ENCODE assay signal across 10 cellular contexts in the genomic region with DNA sequence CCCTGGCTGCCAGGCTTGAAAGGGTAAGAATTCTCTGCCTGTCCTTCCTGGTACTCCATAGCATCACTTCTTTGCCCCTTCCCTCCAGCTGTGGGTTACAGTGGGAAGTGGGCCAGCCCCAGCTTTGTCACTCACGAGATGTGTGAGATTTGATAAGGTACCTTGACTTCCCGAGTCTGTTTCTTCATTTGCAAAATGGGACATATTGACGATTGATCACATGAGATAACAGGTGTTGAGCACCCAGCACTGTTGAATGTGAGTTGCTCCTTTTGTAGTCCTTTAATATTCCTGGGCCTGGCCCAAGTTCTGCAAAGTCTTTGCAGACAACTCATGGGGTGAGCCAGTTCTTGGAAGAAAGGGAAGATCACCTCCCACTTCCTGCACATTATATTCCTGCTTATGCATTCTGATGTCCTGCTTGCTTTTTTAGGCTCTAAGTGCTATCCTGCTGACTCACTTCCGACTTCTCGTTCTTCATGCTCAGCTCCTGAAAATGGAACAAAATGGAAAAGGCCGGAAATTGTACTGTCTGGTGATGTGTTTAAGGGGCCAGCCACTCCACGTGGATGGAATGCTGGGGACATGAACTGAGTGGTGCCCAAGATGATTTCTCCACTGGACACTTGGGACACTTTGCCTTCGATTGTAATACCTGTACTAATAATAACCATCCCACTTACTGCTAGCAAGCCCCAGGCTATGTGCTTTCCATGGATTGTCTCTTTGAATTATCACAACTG. TPM values are rescaled to one million over a fixed set of nuclear protein-coding genes. Genes with fewer than 3 reads are reported as not detected.
DNase-seq lines count a peak whose midpoint lies in the region; ATAC-seq and TF ChIP-seq lines count a peak whose summit lies in the region.
"Had no signal": no experiment of that assay in that cellular context is flagged by ENCODE, and none has a peak within 500 bp of the region (broad histone marks: within the 10 kb centered on the region; RNA-seq: fewer than 3 reads in every experiment).

No MANE protein-coding gene starts in this region.

- 35% methylated on average over 8 of the region's 8 CpGs for WGBS in SK-N-SH (ENCODE audit: low lambda C conversion rate)

- no peaks in the 10 kb centered on the region for H3K9me3 ChIP-seq in SK-N-SH
- H3K9me3 ChIP-seq in gastrocnemius medialis = no peaks in the 10 kb centered on the region

- no peaks in the 10 kb centered on the region for H3K9me2 ChIP-seq in SK-N-SH

- H2AFZ ChIP-seq in SK-N-SH (ENCODE audit: low read depth) = peak overlapping the region; percentile 81

- no peaks in the 10 kb centered on the region for H3K36me3 Mint-ChIP-seq in mesothelial cell of epicardium
- H3K36me3 Mint-ChIP-seq: immature natural killer cell had no signal

- TF ChIP-seq POLR2A in gastrocnemius medialis (IDR thresholded peaks at IDR 0.05) = no peak

- no peaks in the 10 kb centered on the region for H3K9me3 Mint-ChIP-seq in mesothelial cell of epicardium

- peak overlapping the region; percentile 17 for H3K4me2 ChIP-seq in SK-N-SH

- H3K4me3 Mint-ChIP-seq in mesothelial cell of epicardium = no peak overlapping the region
- H3K4me3 Mint-ChIP-seq: activated CD4-positive, alpha-beta T cell treated with anti-CD3 and anti-CD28 coated beads for 36 hours; immature natural killer cell had no signal

- intact Hi-C loops in gastrocnemius medialis (cut with DNase I; ENCODE audit: low total_unique reads) = no loop called here

- H3K4me3 ChIP-seq in SK-N-SH (ENCODE audit: low read depth in 2 of 2, low read length in 1 of 2) (no peak overlapping the region), fibroblast of pulmonary artery (replicated peaks; ENCODE audit: low read depth, low read length) (no peak overlapping the region), gastrocnemius medialis (no peak overlapping the region)

- H3K9ac ChIP-seq in SK-N-SH = peak overlapping the region; percentile 4; the same call in 1 of the 2 replicates

- in situ Hi-C loops in gastrocnemius medialis (cut with MboI; ENCODE audit: low sequenced_read_pairs in 4 of 4) = no loop called here

- H3K4me1 Mint-ChIP-seq in mesothelial cell of epicardium = no peaks in the 10 kb centered on the region

- peak; percentile 33 to 41 for ATAC-seq in gastrocnemius medialis
- no peak for ATAC-seq in HG02623 (IDR thresholded peaks at IDR 0.05; ENCODE audit: unreplicated experiment)
- ATAC-seq: activated CD4-positive, alpha-beta T cell treated with anti-CD3 and anti-CD28 coated beads for 36 hours had no signal

- H3K27me3 ChIP-seq in SK-N-SH (ENCODE audit: insufficient read depth) (no peaks in the 10 kb centered on the region), gastrocnemius medialis (no peaks in the 10 kb centered on the region)

- TF ChIP-seq EP300 in SK-N-SH (IDR thresholded peaks at IDR 0.05; ENCODE audit: borderline replicate concordance in 1 of 2, low read depth in 1 of 2, low read length in 1 of 2) = peak in 1 of 2 experiments; percentile 40; a peak in 1 of 4 replicates

- peaks cover 0 to 14% of the 10 kb centered on the region in 2 experiments; a peak in 1 of 4 replicates for H3K4me1 ChIP-seq in SK-N-SH (ENCODE audit: control insufficient read depth in 1 of 2, insufficient read depth in 2 of 2, low read depth in 1 of 2, low read length in 1 of 2)
- peaks cover 0 to 6% of the 10 kb centered on the region in 2 donors for H3K4me1 ChIP-seq in gastrocnemius medialis

- TF ChIP-seq CTCF in SK-N-SH (IDR thresholded peaks at IDR 0.05) (no peak), fibroblast of pulmonary artery (IDR thresholded peaks at IDR 0.05; ENCODE audit: low read length, missing control alignments) (no peak), gastrocnemius medialis (IDR thresholded peaks at IDR 0.05 in 4 of 5, conservative IDR thresholded peaks at IDR 0.05 in 1 of 5) (no peak), mesothelial cell of epicardium (IDR thresholded peaks at IDR 0.05; ENCODE audit: unreplicated experiment) (no peak)

- no peak overlapping the region for H3K27ac Mint-ChIP-seq in mesothelial cell of epicardium
- H3K27ac Mint-ChIP-seq: activated CD4-positive, alpha-beta T cell treated with anti-CD3 and anti-CD28 coated beads for 36 hours; immature natural killer cell had no signal

- H3K27me3 Mint-ChIP-seq in mesothelial cell of epicardium (ENCODE audit: low read depth) = peaks cover 2% of the 10 kb centered on the region
- H3K27me3 Mint-ChIP-seq: activated CD4-positive, alpha-beta T cell treated with anti-CD3 and anti-CD28 coated beads for 36 hours had no signal

- POLR2A ChIA-PET in SK-N-SH (lab: Yijun Ruan, JAX) = no interaction called here

- H4K20me1 ChIP-seq in SK-N-SH (ENCODE audit: insufficient read depth) = no peaks in the 10 kb centered on the region

- H3K79me2 ChIP-seq in SK-N-SH (ENCODE audit: insufficient read depth) = no peaks in the 10 kb centered on the region

- H3F3A ChIP-seq in SK-N-SH (replicated peaks; ENCODE audit: insufficient read depth) = peaks cover 18% of the 10 kb centered on the region

- CTCF ChIA-PET in SK-N-SH (lab: Yijun Ruan, JAX) = interaction anchor here (1.2 kb wide), 1 partner anchor 141 kb away, joined by 4 read pairs; the partner anchor contains the start of gene LYRM9

- no peak for TF ChIP-seq RAD21 in SK-N-SH (IDR thresholded peaks at IDR 0.05; ENCODE audit: low read length)

- peak; percentile 94 for DNase-seq in HCEC 1CT
- DNase-seq in SK-N-SH = no peak
- peak; percentile 97 for DNase-seq in fibroblast of pulmonary artery (ENCODE audit: low read depth)
- DNase-seq in gastrocnemius medialis = no peak
- no peak for DNase-seq in mesothelial cell of epicardium (ENCODE audit: low spot score in 2 of 2, unreplicated experiment in 2 of 2)
- DNase-seq in NCI-H446 treated with DMSO at 0.1 percent for 48 hours (lab: John Stamatoyannopoulos, UW) = no peak
- DNase-seq in stimulated activated CD4-positive, alpha-beta T cell treated with anti-CD3 and anti-CD28 coated beads, Interleukin-15, amount 100 ng/mL, for 24 hours = no peak
- DNase-seq: activated CD4-positive, alpha-beta T cell treated with anti-CD3 and anti-CD28 coated beads for 36 hours; immature natural killer cell had no signal

- H3K36me3 ChIP-seq in SK-N-SH (replicated peaks in 1 of 2; ENCODE audit: control insufficient read depth in 1 of 2, insufficient read depth in 2 of 2, low read length in 1 of 2) (no peaks in the 10 kb centered on the region), gastrocnemius medialis (no peaks in the 10 kb centered on the region)

- H3K27ac ChIP-seq in SK-N-SH (ENCODE audit: low read depth in 2 of 2, low read length in 1 of 2) (peak overlapping the region; percentile 12 to 87; a peak in 3 of 4 replicates), gastrocnemius medialis (peak overlapping the region in 2 of 4 donors; percentile 14 to 21)

TF ChIP-seq in SK-N-SH, 30 proteins besides CTCF, POLR2A, EP300 and RAD21 (continues in another document):
- TF ChIP-seq FOXJ3 (CRISPR knock-in tag; IDR thresholded peaks at IDR 0.05) (no peak), GATA2 (CRISPR knock-in tag; IDR thresholded peaks at IDR 0.05) (no peak), POLR2AphosphoS5 (IDR thresholded peaks at IDR 0.05; ENCODE audit: low read depth, low read length) (no peak), MXI1 (IDR thresholded peaks at IDR 0.05; ENCODE audit: low read depth, low read length) (no peak), RCOR1 (IDR thresholded peaks at IDR 0.05; ENCODE audit: low read length) (no peak), FOXM1 (IDR thresholded peaks at IDR 0.05; ENCODE audit: low read depth) (no peak)
- TF ChIP-seq, protein P1, sequence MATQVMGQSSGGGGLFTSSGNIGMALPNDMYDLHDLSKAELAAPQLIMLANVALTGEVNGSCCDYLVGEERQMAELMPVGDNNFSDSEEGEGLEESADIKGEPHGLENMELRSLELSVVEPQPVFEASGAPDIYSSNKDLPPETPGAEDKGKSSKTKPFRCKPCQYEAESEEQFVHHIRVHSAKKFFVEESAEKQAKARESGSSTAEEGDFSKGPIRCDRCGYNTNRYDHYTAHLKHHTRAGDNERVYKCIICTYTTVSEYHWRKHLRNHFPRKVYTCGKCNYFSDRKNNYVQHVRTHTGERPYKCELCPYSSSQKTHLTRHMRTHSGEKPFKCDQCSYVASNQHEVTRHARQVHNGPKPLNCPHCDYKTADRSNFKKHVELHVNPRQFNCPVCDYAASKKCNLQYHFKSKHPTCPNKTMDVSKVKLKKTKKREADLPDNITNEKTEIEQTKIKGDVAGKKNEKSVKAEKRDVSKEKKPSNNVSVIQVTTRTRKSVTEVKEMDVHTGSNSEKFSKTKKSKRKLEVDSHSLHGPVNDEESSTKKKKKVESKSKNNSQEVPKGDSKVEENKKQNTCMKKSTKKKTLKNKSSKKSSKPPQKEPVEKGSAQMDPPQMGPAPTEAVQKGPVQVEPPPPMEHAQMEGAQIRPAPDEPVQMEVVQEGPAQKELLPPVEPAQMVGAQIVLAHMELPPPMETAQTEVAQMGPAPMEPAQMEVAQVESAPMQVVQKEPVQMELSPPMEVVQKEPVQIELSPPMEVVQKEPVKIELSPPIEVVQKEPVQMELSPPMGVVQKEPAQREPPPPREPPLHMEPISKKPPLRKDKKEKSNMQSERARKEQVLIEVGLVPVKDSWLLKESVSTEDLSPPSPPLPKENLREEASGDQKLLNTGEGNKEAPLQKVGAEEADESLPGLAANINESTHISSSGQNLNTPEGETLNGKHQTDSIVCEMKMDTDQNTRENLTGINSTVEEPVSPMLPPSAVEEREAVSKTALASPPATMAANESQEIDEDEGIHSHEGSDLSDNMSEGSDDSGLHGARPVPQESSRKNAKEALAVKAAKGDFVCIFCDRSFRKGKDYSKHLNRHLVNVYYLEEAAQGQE (IDR thresholded peaks at IDR 0.05; ENCODE audit: low read depth, low read length) = no peak
- TF ChIP-seq, protein P2, sequence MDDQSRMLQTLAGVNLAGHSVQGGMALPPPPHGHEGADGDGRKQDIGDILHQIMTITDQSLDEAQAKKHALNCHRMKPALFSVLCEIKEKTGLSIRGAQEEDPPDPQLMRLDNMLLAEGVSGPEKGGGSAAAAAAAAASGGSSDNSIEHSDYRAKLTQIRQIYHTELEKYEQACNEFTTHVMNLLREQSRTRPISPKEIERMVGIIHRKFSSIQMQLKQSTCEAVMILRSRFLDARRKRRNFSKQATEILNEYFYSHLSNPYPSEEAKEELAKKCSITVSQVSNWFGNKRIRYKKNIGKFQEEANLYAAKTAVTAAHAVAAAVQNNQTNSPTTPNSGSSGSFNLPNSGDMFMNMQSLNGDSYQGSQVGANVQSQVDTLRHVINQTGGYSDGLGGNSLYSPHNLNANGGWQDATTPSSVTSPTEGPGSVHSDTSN (IDR thresholded peaks at IDR 0.05) = no peak

RNA-seq across cellular contexts. Expression of gene NLK, which starts 8.3 kb away (rescaled TPM):
- 12.3 and 19.2 TPM in 2 replicates for polyA plus RNA-seq in SK-N-SH (2012; rRNA removed)
- 13.6 and 14.3 TPM in 2 replicates for polyA plus RNA-seq in SK-N-SH (2012; cell fraction: cytosol; rRNA removed)
- polyA plus RNA-seq in SK-N-SH (2012; cell fraction: nucleus; rRNA removed) = 14.8 and 34.8 TPM in 2 replicates
- total RNA-seq in gastrocnemius medialis = 10 to 100 TPM in 2 of 4 donors, 1 to 10 TPM in 2; 6.5 to 11.0 (median 9.1) TPM
- 22.6 to 23.8 TPM (median 23.6 TPM) in 3 replicates for total RNA-seq in mesothelial cell of epicardium

Comparison
In these comparisons a context has a peak if more than half of its experiments do, and no peak if none do; other contexts are left out.
1. DNase-seq: peak in HCEC 1CT (single experiment) and fibroblast of pulmonary artery (single experiment); none in SK-N-SH (single experiment), gastrocnemius medialis (0 of 2), mesothelial cell of epicardium (0 of 2), NCI-H446 treated with DMSO at 0.1 percent for 48 hours (single experiment) and stimulated activated CD4-positive, alpha-beta T cell treated with anti-CD3 and anti-CD28 coated beads, Interleukin-15, amount 100 ng/mL, for 24 hours (single experiment).